Comparison of ENCODE assay signal across 1 cellular context in the genomic region with DNA sequence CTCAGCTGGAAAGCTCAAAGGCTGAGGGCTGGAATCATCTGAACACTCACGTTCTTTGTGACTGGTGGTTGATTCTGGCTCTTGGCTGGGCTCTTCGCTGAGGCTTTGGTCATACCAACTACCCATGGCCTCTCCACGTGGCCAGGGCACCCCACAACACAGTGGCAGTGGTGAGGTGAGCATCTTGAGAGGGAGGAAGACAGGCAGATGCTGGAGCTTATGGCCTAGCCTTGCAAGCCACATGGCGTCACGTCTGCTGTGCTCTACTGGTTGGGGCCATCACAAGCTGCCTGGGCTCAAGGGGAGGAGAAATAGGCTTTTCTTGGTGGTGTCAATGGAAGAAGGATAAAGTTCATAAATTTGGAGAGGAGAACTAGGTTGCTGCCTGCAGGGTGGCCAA.
TF ChIP-seq lines count a peak whose summit lies in the region.

No MANE protein-coding gene starts in this region.

TF ChIP-seq in SK-N-SH treated with all-trans-retinoic acid at 6 μM for 48 hours, 23 proteins besides CTCF, POLR2A, EP300 and RAD21 (continued from another document):
- TF ChIP-seq, protein P1, sequence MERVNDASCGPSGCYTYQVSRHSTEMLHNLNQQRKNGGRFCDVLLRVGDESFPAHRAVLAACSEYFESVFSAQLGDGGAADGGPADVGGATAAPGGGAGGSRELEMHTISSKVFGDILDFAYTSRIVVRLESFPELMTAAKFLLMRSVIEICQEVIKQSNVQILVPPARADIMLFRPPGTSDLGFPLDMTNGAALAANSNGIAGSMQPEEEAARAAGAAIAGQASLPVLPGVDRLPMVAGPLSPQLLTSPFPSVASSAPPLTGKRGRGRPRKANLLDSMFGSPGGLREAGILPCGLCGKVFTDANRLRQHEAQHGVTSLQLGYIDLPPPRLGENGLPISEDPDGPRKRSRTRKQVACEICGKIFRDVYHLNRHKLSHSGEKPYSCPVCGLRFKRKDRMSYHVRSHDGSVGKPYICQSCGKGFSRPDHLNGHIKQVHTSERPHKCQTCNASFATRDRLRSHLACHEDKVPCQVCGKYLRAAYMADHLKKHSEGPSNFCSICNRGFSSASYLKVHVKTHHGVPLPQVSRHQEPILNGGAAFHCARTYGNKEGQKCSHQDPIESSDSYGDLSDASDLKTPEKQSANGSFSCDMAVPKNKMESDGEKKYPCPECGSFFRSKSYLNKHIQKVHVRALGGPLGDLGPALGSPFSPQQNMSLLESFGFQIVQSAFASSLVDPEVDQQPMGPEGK (CRISPR knock-in tag; IDR thresholded peaks at IDR 0.05; ENCODE audit: borderline replicate concordance), result no peak
- no peak for TF ChIP-seq PPARA (CRISPR knock-in tag; IDR thresholded peaks at IDR 0.05; ENCODE audit: borderline replicate concordance)
- TF ChIP-seq CSDC2 (CRISPR knock-in tag; IDR thresholded peaks at IDR 0.05), result no peak
- TF ChIP-seq TOX (CRISPR knock-in tag; IDR thresholded peaks at IDR 0.05; ENCODE audit: borderline replicate concordance), result no peak
- TF ChIP-seq ZC3H10 (CRISPR knock-in tag; IDR thresholded peaks at IDR 0.05), result no peak
- TF ChIP-seq, protein P2, sequence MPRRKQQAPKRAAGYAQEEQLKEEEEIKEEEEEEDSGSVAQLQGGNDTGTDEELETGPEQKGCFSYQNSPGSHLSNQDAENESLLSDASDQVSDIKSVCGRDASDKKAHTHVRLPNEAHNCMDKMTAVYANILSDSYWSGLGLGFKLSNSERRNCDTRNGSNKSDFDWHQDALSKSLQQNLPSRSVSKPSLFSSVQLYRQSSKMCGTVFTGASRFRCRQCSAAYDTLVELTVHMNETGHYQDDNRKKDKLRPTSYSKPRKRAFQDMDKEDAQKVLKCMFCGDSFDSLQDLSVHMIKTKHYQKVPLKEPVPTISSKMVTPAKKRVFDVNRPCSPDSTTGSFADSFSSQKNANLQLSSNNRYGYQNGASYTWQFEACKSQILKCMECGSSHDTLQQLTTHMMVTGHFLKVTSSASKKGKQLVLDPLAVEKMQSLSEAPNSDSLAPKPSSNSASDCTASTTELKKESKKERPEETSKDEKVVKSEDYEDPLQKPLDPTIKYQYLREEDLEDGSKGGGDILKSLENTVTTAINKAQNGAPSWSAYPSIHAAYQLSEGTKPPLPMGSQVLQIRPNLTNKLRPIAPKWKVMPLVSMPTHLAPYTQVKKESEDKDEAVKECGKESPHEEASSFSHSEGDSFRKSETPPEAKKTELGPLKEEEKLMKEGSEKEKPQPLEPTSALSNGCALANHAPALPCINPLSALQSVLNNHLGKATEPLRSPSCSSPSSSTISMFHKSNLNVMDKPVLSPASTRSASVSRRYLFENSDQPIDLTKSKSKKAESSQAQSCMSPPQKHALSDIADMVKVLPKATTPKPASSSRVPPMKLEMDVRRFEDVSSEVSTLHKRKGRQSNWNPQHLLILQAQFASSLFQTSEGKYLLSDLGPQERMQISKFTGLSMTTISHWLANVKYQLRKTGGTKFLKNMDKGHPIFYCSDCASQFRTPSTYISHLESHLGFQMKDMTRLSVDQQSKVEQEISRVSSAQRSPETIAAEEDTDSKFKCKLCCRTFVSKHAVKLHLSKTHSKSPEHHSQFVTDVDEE (CRISPR knock-in tag; IDR thresholded peaks at IDR 0.05), result no peak
